27 cellular contexts compared by ENCODE assay signal in genomic region chr15:94834494-94834893, GRCh38.
"Had no signal": no experiment of that assay in that cellular context is flagged by ENCODE, and none has a peak within 500 bp of the region (broad histone marks: within the 10 kb centered on the region; RNA-seq: fewer than 3 reads in every experiment).

No MANE protein-coding gene starts in this region.

- H3K9me3 Mint-ChIP-seq: activated CD4-positive, alpha-beta T cell treated with anti-CD3 and anti-CD28 coated beads, Interleukin-2, amount 10 ng/mL, durations not matched to agents 24 days and 14 days; activated naive CD8-positive, alpha-beta T cell treated with anti-CD3 and anti-CD28 coated beads, Interleukin-2, amount 10 ng/mL, durations not matched to agents 7 days and 5 days; activated T-cell treated with anti-CD3 and anti-CD28 coated beads, Interleukin-2, amount 50 U/mL, for 24 hours had no signal

- H3K4me3 Mint-ChIP-seq: activated CD4-positive, alpha-beta memory T cell treated with anti-CD3 and anti-CD28 coated beads for 36 hours; activated CD4-positive, alpha-beta T cell treated with anti-CD3 and anti-CD28 coated beads for 36 hours; activated CD4-positive, alpha-beta T cell treated with anti-CD3 and anti-CD28 coated beads, Interleukin-2, amount 10 ng/mL, durations not matched to agents 24 days and 14 days; activated naive CD4-positive, alpha-beta T cell treated with anti-CD3 and anti-CD28 coated beads, Interleukin-2, amount 10 ng/mL, durations not matched to agents 7 days and 5 days; activated naive CD8-positive, alpha-beta T cell treated with anti-CD3 and anti-CD28 coated beads, Interleukin-2, amount 10 ng/mL, durations not matched to agents 7 days and 5 days; activated T-cell treated with anti-CD3 and anti-CD28 coated beads, Interleukin-2, amount 50 U/mL, for 24 hours; activated T-cell treated with anti-CD3 and anti-CD28 coated beads, Interleukin-2, amount 50 U/mL, for 72 hours; brain had no signal

- DNase-seq: activated CD4-positive, alpha-beta memory T cell treated with anti-CD3 and anti-CD28 coated beads for 36 hours; activated CD4-positive, alpha-beta T cell treated with anti-CD3 and anti-CD28 coated beads for 36 hours; activated CD4-positive, alpha-beta T cell treated with anti-CD3 and anti-CD28 coated beads, Interleukin-2, amount 10 ng/mL, durations not matched to agents 24 days and 14 days; activated CD4-positive, CD25-positive, alpha-beta regulatory T cell; activated CD4-positive, CD25-positive, alpha-beta regulatory T cell treated with anti-CD3 and anti-CD28 coated beads, Interleukin-2, amount 50 U/mL, for 72 hours; activated CD8-positive, alpha-beta memory T cell treated with anti-CD3 and anti-CD28 coated beads, Interleukin-2, amount 50 U/mL, for 48 hours; activated gamma-delta T cell; activated naive CD4-positive, alpha-beta T cell; activated naive CD4-positive, alpha-beta T cell treated with anti-CD3 and anti-CD28 coated beads, Interleukin-2, amount 10 ng/mL, durations not matched to agents 7 days and 5 days; activated naive CD8-positive, alpha-beta T cell treated with anti-CD3 and anti-CD28 coated beads, Interleukin-2, amount 10 ng/mL, durations not matched to agents 7 days and 5 days; activated T-cell treated with anti-CD3 and anti-CD28 coated beads for 4 hours; activated T-cell treated with anti-CD3 and anti-CD28 coated beads, Interleukin-2, amount 50 U/mL, for 24 hours; activated T-cell treated with anti-CD3 and anti-CD28 coated beads, Interleukin-2, amount 50 U/mL, for 72 hours; central memory CD4-positive, alpha-beta T cell; cerebellar nuclear complex; colonic mucosa; effector CD8-positive, alpha-beta T cell; esophagus squamous epithelium; foreskin melanocyte; T-helper 2 cell had no signal

- ATAC-seq: activated CD4-positive, alpha-beta T cell treated with anti-CD3 and anti-CD28 coated beads for 36 hours; activated naive CD4-positive, alpha-beta T cell treated with anti-CD3 and anti-CD28 coated beads, Interleukin-2, amount 50 U/mL, for 72 hours; activated T-cell treated with anti-CD3 and anti-CD28 coated beads, Interleukin-2, amount 50 U/mL, for 72 hours; gastroesophageal sphincter had no signal

- H3K27me3 Mint-ChIP-seq: activated CD4-positive, alpha-beta memory T cell treated with anti-CD3 and anti-CD28 coated beads for 36 hours; activated CD4-positive, alpha-beta T cell treated with anti-CD3 and anti-CD28 coated beads for 36 hours; activated CD4-positive, alpha-beta T cell treated with anti-CD3 and anti-CD28 coated beads, Interleukin-2, amount 10 ng/mL, durations not matched to agents 24 days and 14 days; activated naive CD4-positive, alpha-beta T cell treated with anti-CD3 and anti-CD28 coated beads, Interleukin-2, amount 10 ng/mL, durations not matched to agents 7 days and 5 days; activated naive CD8-positive, alpha-beta T cell treated with anti-CD3 and anti-CD28 coated beads, Interleukin-2, amount 10 ng/mL, durations not matched to agents 7 days and 5 days had no signal

- H3K9me3 ChIP-seq: ascending aorta, colonic mucosa, esophagus squamous epithelium had no signal

- H3K36me3 Mint-ChIP-seq: activated CD4-positive, alpha-beta memory T cell treated with anti-CD3 and anti-CD28 coated beads for 36 hours; activated naive CD4-positive, alpha-beta T cell treated with anti-CD3 and anti-CD28 coated beads, Interleukin-2, amount 10 ng/mL, durations not matched to agents 7 days and 5 days; activated naive CD4-positive, alpha-beta T cell treated with anti-CD3 and anti-CD28 coated beads, Interleukin-2, amount 50 U/mL, for 72 hours; activated naive CD8-positive, alpha-beta T cell treated with anti-CD3 and anti-CD28 coated beads, Interleukin-2, amount 10 ng/mL, durations not matched to agents 7 days and 5 days; brain had no signal

- H3K4me1 Mint-ChIP-seq: activated CD4-positive, alpha-beta T cell treated with anti-CD3 and anti-CD28 coated beads for 36 hours; activated CD4-positive, alpha-beta T cell treated with anti-CD3 and anti-CD28 coated beads, Interleukin-2, amount 10 ng/mL, durations not matched to agents 24 days and 14 days; activated naive CD4-positive, alpha-beta T cell treated with anti-CD3 and anti-CD28 coated beads, Interleukin-2, amount 10 ng/mL, durations not matched to agents 7 days and 5 days; activated naive CD8-positive, alpha-beta T cell treated with anti-CD3 and anti-CD28 coated beads, Interleukin-2, amount 10 ng/mL, durations not matched to agents 7 days and 5 days; brain had no signal

- H3K4me1 ChIP-seq: breast epithelium, colonic mucosa, esophagus squamous epithelium had no signal

- H3K27me3 ChIP-seq: ascending aorta, breast epithelium, cardiac muscle cell, colonic mucosa, esophagus squamous epithelium, gastroesophageal sphincter had no signal

- H3K36me3 ChIP-seq: ascending aorta, breast epithelium, cardiac muscle cell, colonic mucosa, esophagus squamous epithelium, gastroesophageal sphincter had no signal

- H3K4me3 ChIP-seq: ascending aorta, breast epithelium, cardiac muscle cell, colonic mucosa, esophagus squamous epithelium, gastroesophageal sphincter had no signal

- H3K27ac ChIP-seq: ascending aorta, breast epithelium, cardiac muscle cell, colonic mucosa, epithelial cell of prostate, esophagus squamous epithelium, gastroesophageal sphincter had no signal

- H3K27ac Mint-ChIP-seq: activated CD4-positive, alpha-beta memory T cell treated with anti-CD3 and anti-CD28 coated beads for 36 hours; activated CD4-positive, alpha-beta T cell treated with anti-CD3 and anti-CD28 coated beads for 36 hours; activated CD4-positive, alpha-beta T cell treated with anti-CD3 and anti-CD28 coated beads, Interleukin-2, amount 10 ng/mL, durations not matched to agents 24 days and 14 days; activated naive CD4-positive, alpha-beta T cell treated with anti-CD3 and anti-CD28 coated beads, Interleukin-2, amount 10 ng/mL, durations not matched to agents 7 days and 5 days; activated naive CD4-positive, alpha-beta T cell treated with anti-CD3 and anti-CD28 coated beads, Interleukin-2, amount 50 U/mL, for 72 hours; activated naive CD8-positive, alpha-beta T cell treated with anti-CD3 and anti-CD28 coated beads, Interleukin-2, amount 10 ng/mL, durations not matched to agents 7 days and 5 days; activated T-cell treated with anti-CD3 and anti-CD28 coated beads, Interleukin-2, amount 50 U/mL, for 24 hours; activated T-cell treated with anti-CD3 and anti-CD28 coated beads, Interleukin-2, amount 50 U/mL, for 72 hours; brain had no signal
